In genomic region chr9:110520120-110520701, GRCh38 we compare ENCODE assay signal across 17 cellular contexts. TPM values are rescaled to one million over a fixed set of nuclear protein-coding genes. Genes with fewer than 3 reads are reported as not detected.
DNase-seq lines count a peak whose midpoint lies in the region; ATAC-seq and TF ChIP-seq lines count a peak whose summit lies in the region.
"Had no signal": no experiment of that assay in that cellular context is flagged by ENCODE, and none has a peak within 500 bp of the region (broad histone marks: within the 10 kb centered on the region; RNA-seq: fewer than 3 reads in every experiment).

No MANE protein-coding gene starts in this region.

- H3K27me3 ChIP-seq in gastrocnemius medialis = no peaks in the 10 kb centered on the region

- peaks cover 0 to 4% of the 10 kb centered on the region in 2 donors for H3K4me1 ChIP-seq in gastrocnemius medialis

- intact Hi-C loops in gastrocnemius medialis (cut with DNase I; ENCODE audit: low total_unique reads) = loop anchor here (5.0 kb wide), 1 partner anchor 57 kb away; the partner anchor contains the start of gene SVEP1

- H3K27ac ChIP-seq in SK-N-MC (peak overlapping the region; percentile 69), gastrocnemius medialis (peak overlapping the region in 3 of 4 donors; percentile 4 to 31 (median 19))

- TF ChIP-seq CTCF in AG09319 (IDR thresholded peaks at IDR 0.05; ENCODE audit: low read depth, low read length) (no peak), fibroblast of villous mesenchyme (IDR thresholded peaks at IDR 0.05; ENCODE audit: insufficient read depth, low read depth, low read length) (no peak), gastrocnemius medialis (IDR thresholded peaks at IDR 0.05 in 4 of 5, conservative IDR thresholded peaks at IDR 0.05 in 1 of 5) (no peak)

- H3K9me3 ChIP-seq in SK-N-MC (ENCODE audit: low read depth, low read length) (no peaks in the 10 kb centered on the region; the same call in 1 of the 2 replicates), gastrocnemius medialis (no peaks in the 10 kb centered on the region)

- peak overlapping the region; percentile 47 for H3K4me3 ChIP-seq in SK-N-MC
- H3K4me3 ChIP-seq in fibroblast of villous mesenchyme (ENCODE audit: low read depth, low read length) = no peak overlapping the region
- no peak overlapping the region for H3K4me3 ChIP-seq in gastrocnemius medialis

- ATAC-seq in gastrocnemius medialis (peak; percentile 62 to 70), HG03175 (IDR thresholded peaks at IDR 0.05; ENCODE audit: unreplicated experiment) (no peak), GM21528 (IDR thresholded peaks at IDR 0.05; ENCODE audit: low FRiP score, unreplicated experiment) (no peak)

- TF ChIP-seq POLR2A in gastrocnemius medialis (IDR thresholded peaks at IDR 0.05) = no peak

- H3K36me3 ChIP-seq in SK-N-MC (ENCODE audit: insufficient read depth, low read length) = no peaks in the 10 kb centered on the region
- H3K36me3 ChIP-seq in gastrocnemius medialis = no peaks in the 10 kb centered on the region

- no peak overlapping the region for H3K9ac ChIP-seq in SK-N-MC (ENCODE audit: insufficient read length)

- in situ Hi-C loops in gastrocnemius medialis (cut with MboI; ENCODE audit: low sequenced_read_pairs in 4 of 4) = no loop called here

- DNase-seq in AG09319 (ENCODE audit: extremely low read depth, low read depth) (peak; percentile 82), SK-N-MC (ENCODE audit: low read depth, low spot score) (peak; percentile 83), fibroblast of villous mesenchyme (ENCODE audit: low read depth) (peak; percentile 92), gastrocnemius medialis (no peak), HPDE6-E6E7 (ENCODE audit: extremely low spot score) (no peak)
- no peak for DNase-seq in activated CD4-positive, alpha-beta T cell treated with anti-CD3 and anti-CD28 coated beads for 1 hour
- DNase-seq: activated CD8-positive, alpha-beta memory T cell treated with anti-CD3 and anti-CD28 coated beads, Interleukin-2, amount 50 U/mL, for 4 hours; AML-193; mesendoderm; NCI-H345; SIG-M5; stimulated activated CD4-positive, alpha-beta T cell treated with anti-CD3 and anti-CD28 coated beads, Interleukin-2, amount 100 ng/mL, for 48 hours; stimulated activated CD8-positive, alpha-beta memory T cell treated with anti-CD3 and anti-CD28 coated beads, Interleukin-4, amount 100 ng/mL, for 48 hours; T-helper 2 cell; trophoblast cell had no signal

RNA-seq across cellular contexts. Expression of gene SVEP1, which starts 59.3 kb away (rescaled TPM):
- 39.6 and 81.2 TPM in 2 replicates for total RNA-seq in fibroblast of villous mesenchyme
- total RNA-seq in gastrocnemius medialis = 10 to 100 TPM in 1 of 4 donors, 1 to 10 TPM in 3; 3.8 to 10.3 (median 6.5) TPM

Comparison
In these comparisons a context has a peak if more than half of its experiments do, and no peak if none do; other contexts are left out.
1. DNase-seq: peak in AG09319 (single experiment), SK-N-MC (single experiment) and fibroblast of villous mesenchyme (single experiment); none in gastrocnemius medialis (0 of 2), HPDE6-E6E7 (single experiment) and activated CD4-positive, alpha-beta T cell treated with anti-CD3 and anti-CD28 coated beads for 1 hour (single experiment).
2. ATAC-seq: peak in gastrocnemius medialis (2 of 2); none in HG03175 (single experiment) and GM21528 (single experiment).